In genomic region chr15:80856400-80856799, GRCh38 we compare ENCODE assay signal across 11 cellular contexts.
DNase-seq lines count a peak whose midpoint lies in the region; ATAC-seq and TF ChIP-seq lines count a peak whose summit lies in the region.
"Had no signal": no experiment of that assay in that cellular context is flagged by ENCODE, and none has a peak within 500 bp of the region (broad histone marks: within the 10 kb centered on the region; RNA-seq: fewer than 3 reads in every experiment).

No MANE protein-coding gene starts in this region.

- ATAC-seq in left cardiac atrium = no peak
- no peak for ATAC-seq in GM18520 (IDR thresholded peaks at IDR 0.05; ENCODE audit: unreplicated experiment)
- ATAC-seq: activated T-helper 17 cell treated with anti-CD3 and anti-CD28 coated beads, Interleukin-2, amount 50 U/mL, for 72 hours had no signal

- no peaks in the 10 kb centered on the region for H3K9me3 ChIP-seq in prostate gland

- no peak overlapping the region for H3K4me3 Mint-ChIP-seq in activated CD4-positive, alpha-beta T cell treated with anti-CD3 and anti-CD28 coated beads, Interleukin-2, amount 10 ng/mL, durations not matched to agents 7 days and 5 days
- H3K4me3 Mint-ChIP-seq: activated T-helper 17 cell treated with anti-CD3 and anti-CD28 coated beads, Interleukin-2, amount 50 U/mL, for 72 hours had no signal

- no peak for TF ChIP-seq POLR2A in prostate gland (IDR thresholded peaks at IDR 0.05)

- no peaks in the 10 kb centered on the region for H3K36me3 Mint-ChIP-seq in activated CD4-positive, alpha-beta T cell treated with anti-CD3 and anti-CD28 coated beads, Interleukin-2, amount 10 ng/mL, durations not matched to agents 7 days and 5 days (ENCODE audit: low read depth)

- H3K4me1 Mint-ChIP-seq in activated CD4-positive, alpha-beta T cell treated with anti-CD3 and anti-CD28 coated beads, Interleukin-2, amount 10 ng/mL, durations not matched to agents 7 days and 5 days = peaks cover 24% of the 10 kb centered on the region
- H3K4me1 Mint-ChIP-seq: activated T-helper 17 cell treated with anti-CD3 and anti-CD28 coated beads, Interleukin-2, amount 50 U/mL, for 72 hours had no signal

- H3K27ac ChIP-seq in dorsolateral prefrontal cortex (peak overlapping the region in 8 of 59 donors; percentile 10 to 31 (median 24)), prostate gland (peak overlapping the region; percentile 38 to 45)

- intact Hi-C loops in dorsolateral prefrontal cortex (cut with DNase I) (no loop called here), prostate gland (cut with DNase I) (no loop called here), left cardiac atrium (cut with DNase I) (no loop called here)

- POLR2A ChIA-PET in activated CD4-positive, alpha-beta T cell treated with anti-CD3 and anti-CD28 coated beads, Interleukin-2, amount 10 ng/mL, durations not matched to agents 7 days and 5 days (lab: Charles Lee) = no interaction called here

- no peaks in the 10 kb centered on the region for H3K9me3 Mint-ChIP-seq in activated CD4-positive, alpha-beta T cell treated with anti-CD3 and anti-CD28 coated beads, Interleukin-2, amount 10 ng/mL, durations not matched to agents 7 days and 5 days
- H3K9me3 Mint-ChIP-seq: activated T-helper 17 cell treated with anti-CD3 and anti-CD28 coated beads, Interleukin-2, amount 50 U/mL, for 72 hours had no signal

- peak in 36 of 56 donors; percentile 9 to 44 (median 24) for TF ChIP-seq CTCF in dorsolateral prefrontal cortex (IDR thresholded peaks at IDR 0.05 in 54 of 56, conservative IDR thresholded peaks at IDR 0.05 in 2 of 56; ENCODE audit: low read depth in 1 of 56, partially characterized antibody in 56 of 56)
- TF ChIP-seq CTCF in prostate gland (IDR thresholded peaks at IDR 0.05) = no peak

- 28% methylated on average over 2 of the region's 2 CpGs for WGBS in prostate gland

- peaks cover 6% of the 10 kb centered on the region for H3K4me1 ChIP-seq in prostate gland (replicated peaks)

- H3K27me3 ChIP-seq in dorsolateral prefrontal cortex (no peaks in the 10 kb centered on the region), prostate gland (replicated peaks; ENCODE audit: insufficient read depth) (no peaks in the 10 kb centered on the region)

- no peaks in the 10 kb centered on the region for H3K36me3 ChIP-seq in prostate gland

- H3K27ac Mint-ChIP-seq in activated CD4-positive, alpha-beta T cell treated with anti-CD3 and anti-CD28 coated beads, Interleukin-2, amount 10 ng/mL, durations not matched to agents 7 days and 5 days = peak overlapping the region; percentile 74
- H3K27ac Mint-ChIP-seq: activated T-helper 17 cell treated with anti-CD3 and anti-CD28 coated beads, Interleukin-2, amount 50 U/mL, for 72 hours had no signal

- DNase-seq in activated CD4-positive, alpha-beta T cell treated with anti-CD3 and anti-CD28 coated beads, Interleukin-2, amount 10 ng/mL, durations not matched to agents 7 days and 5 days = no peak
- no peak for DNase-seq in activated CD4-positive, alpha-beta T cell treated with anti-CD3 and anti-CD28 coated beads, Interleukin-2, amount 50 U/mL, for 48 hours
- peak; percentile 40 for DNase-seq in NAMALWA (ENCODE audit: low spot score)
- DNase-seq in dorsolateral prefrontal cortex = no peak
- DNase-seq in prostate gland (ENCODE audit: low spot score) = no peak
- DNase-seq in midbrain (lab: John Stamatoyannopoulos, UW) = no peak
- DNase-seq in left cardiac atrium = no peak
- DNase-seq: NCI-H1436 treated with DMSO at 0.1 percent for 48 hours; stimulated activated CD4-positive, alpha-beta T cell treated with anti-CD3 and anti-CD28 coated beads, Interleukin-2, amount 100 ng/mL, for 24 hours had no signal

- CTCF ChIA-PET in activated CD4-positive, alpha-beta T cell treated with anti-CD3 and anti-CD28 coated beads, Interleukin-2, amount 10 ng/mL, durations not matched to agents 7 days and 5 days (lab: Charles Lee) = no interaction called here

- H3K27me3 Mint-ChIP-seq in activated CD4-positive, alpha-beta T cell treated with anti-CD3 and anti-CD28 coated beads, Interleukin-2, amount 10 ng/mL, durations not matched to agents 7 days and 5 days = peaks cover 14% of the 10 kb centered on the region

- H3K4me3 ChIP-seq in dorsolateral prefrontal cortex (no peak overlapping the region), prostate gland (no peak overlapping the region)

Comparison
In these comparisons a context has a peak if more than half of its experiments do, and no peak if none do; other contexts are left out.
1. CTCF ChIP-seq: peak in dorsolateral prefrontal cortex (36 of 56); none in prostate gland (0 of 4).